ENCODE assay signal across 8 cellular contexts in genomic region chr12:27220057-27220987, GRCh38. TPM values are rescaled to one million over a fixed set of nuclear protein-coding genes. Genes with fewer than 3 reads are reported as not detected.
DNase-seq lines count a peak whose midpoint lies in the region; ATAC-seq and TF ChIP-seq lines count a peak whose summit lies in the region.

No MANE protein-coding gene starts in this region.

- H3K4me3 Mint-ChIP-seq in activated T-cell treated with anti-CD3 and anti-CD28 coated beads, Interleukin-2, amount 50 U/mL, for 24 hours = no peak overlapping the region
- H3K4me3 Mint-ChIP-seq in stimulated activated memory B cell treated with anti-CD40 and anti-IgM and Interleukin-4, amounts not matched to agents 10 μg/mL and 1 μg/mL and 100 μg/mL, for 72 hours = peak overlapping the region; percentile 0
- H3K4me3 Mint-ChIP-seq in activated naive CD4-positive, alpha-beta T cell treated with anti-CD3 and anti-CD28 coated beads, Interleukin-2, amount 10 ng/mL, durations not matched to agents 7 days and 5 days = no peak overlapping the region

- POLR2A ChIA-PET in PC-9 (lab: Charles Lee; ENCODE audit: unreplicated experiment) = no interaction called here

- CTCF ChIA-PET in PC-9 (lab: Charles Lee) = no interaction called here
- CTCF ChIA-PET in activated naive CD4-positive, alpha-beta T cell treated with anti-CD3 and anti-CD28 coated beads, Interleukin-2, amount 10 ng/mL, durations not matched to agents 7 days and 5 days (lab: Charles Lee) = interaction anchor here (0.6 kb wide), 1 partner anchor 111 kb away, joined by 3 read pairs; no protein-coding TSS in a partner anchor

- H3F3A ChIP-seq in PC-9 (ENCODE audit: insufficient read depth, low read depth) = no peaks in the 10 kb centered on the region

- H3K36me3 ChIP-seq in PC-9 (ENCODE audit: low read depth) = no peaks in the 10 kb centered on the region

- peaks cover 7% of the 10 kb centered on the region for H3K27me3 Mint-ChIP-seq in activated T-cell treated with anti-CD3 and anti-CD28 coated beads, Interleukin-2, amount 50 U/mL, for 24 hours
- H3K27me3 Mint-ChIP-seq in stimulated activated memory B cell treated with anti-CD40 and anti-IgM and Interleukin-4, amounts not matched to agents 10 μg/mL and 1 μg/mL and 100 μg/mL, for 72 hours = no peaks in the 10 kb centered on the region
- H3K27me3 Mint-ChIP-seq in activated naive CD4-positive, alpha-beta T cell treated with anti-CD3 and anti-CD28 coated beads, Interleukin-2, amount 10 ng/mL, durations not matched to agents 7 days and 5 days = peaks cover 5% of the 10 kb centered on the region

- no peak overlapping the region; the same call in 1 of the 2 replicates for H3K4me2 ChIP-seq in PC-9

- H3K27me3 ChIP-seq in PC-9 (ENCODE audit: insufficient read depth, low read depth) = no peaks in the 10 kb centered on the region

- no peak overlapping the region for H3K4me3 ChIP-seq in PC-9

- intact Hi-C loops in PC-9 (cut with micrococcal nuclease; ENCODE audit: unreplicated experiment) = no loop called here

- BruUV-seq in PC-9 (replicated peaks; lab: Mats Ljungman, UMichigan) = no TSS peak

- H3K9me3 ChIP-seq in PC-9 (ENCODE audit: insufficient read depth, low read depth) = no peaks in the 10 kb centered on the region

- H3K27ac Mint-ChIP-seq in activated T-cell treated with anti-CD3 and anti-CD28 coated beads, Interleukin-2, amount 50 U/mL, for 24 hours = peak overlapping the region; percentile 82
- H3K27ac Mint-ChIP-seq in stimulated activated memory B cell treated with anti-CD40 and anti-IgM and Interleukin-4, amounts not matched to agents 10 μg/mL and 1 μg/mL and 100 μg/mL, for 72 hours = peak overlapping the region; percentile 91
- H3K27ac Mint-ChIP-seq in activated naive CD4-positive, alpha-beta T cell treated with anti-CD3 and anti-CD28 coated beads, Interleukin-2, amount 10 ng/mL, durations not matched to agents 7 days and 5 days = no peak overlapping the region

- DNase-seq in activated T-cell treated with anti-CD3 and anti-CD28 coated beads, Interleukin-2, amount 50 U/mL, for 24 hours = no peak
- DNase-seq in activated T-cell treated with anti-CD3 and anti-CD28 coated beads for 4 hours = no peak
- DNase-seq in PC-9 = peak in 1 of 2 experiments; percentile 53
- DNase-seq in COLO829 (ENCODE audit: low spot score) = no peak
- DNase-seq in globus pallidus (ENCODE audit: low spot score) = no peak
- no peak for DNase-seq in activated naive CD4-positive, alpha-beta T cell treated with anti-CD3 and anti-CD28 coated beads, Interleukin-2, amount 10 ng/mL, durations not matched to agents 7 days and 5 days

- H3K36me3 Mint-ChIP-seq in activated T-cell treated with anti-CD3 and anti-CD28 coated beads, Interleukin-2, amount 50 U/mL, for 24 hours (ENCODE audit: low read depth) = no peaks in the 10 kb centered on the region
- no peaks in the 10 kb centered on the region for H3K36me3 Mint-ChIP-seq in stimulated activated memory B cell treated with anti-CD40 and anti-IgM and Interleukin-4, amounts not matched to agents 10 μg/mL and 1 μg/mL and 100 μg/mL, for 72 hours
- no peaks in the 10 kb centered on the region for H3K36me3 Mint-ChIP-seq in activated naive CD4-positive, alpha-beta T cell treated with anti-CD3 and anti-CD28 coated beads, Interleukin-2, amount 10 ng/mL, durations not matched to agents 7 days and 5 days

- peak overlapping the region; percentile 32 for H2AFZ ChIP-seq in PC-9

- no peaks in the 10 kb centered on the region for H4K20me1 ChIP-seq in PC-9 (ENCODE audit: insufficient read depth)

- H3K9me3 Mint-ChIP-seq in activated T-cell treated with anti-CD3 and anti-CD28 coated beads, Interleukin-2, amount 50 U/mL, for 24 hours = no peaks in the 10 kb centered on the region
- no peaks in the 10 kb centered on the region for H3K9me3 Mint-ChIP-seq in stimulated activated memory B cell treated with anti-CD40 and anti-IgM and Interleukin-4, amounts not matched to agents 10 μg/mL and 1 μg/mL and 100 μg/mL, for 72 hours
- no peaks in the 10 kb centered on the region for H3K9me3 Mint-ChIP-seq in activated naive CD4-positive, alpha-beta T cell treated with anti-CD3 and anti-CD28 coated beads, Interleukin-2, amount 10 ng/mL, durations not matched to agents 7 days and 5 days

- peaks cover 25% of the 10 kb centered on the region for H3K4me1 Mint-ChIP-seq in activated T-cell treated with anti-CD3 and anti-CD28 coated beads, Interleukin-2, amount 50 U/mL, for 24 hours (ENCODE audit: low read depth)
- H3K4me1 Mint-ChIP-seq in stimulated activated memory B cell treated with anti-CD40 and anti-IgM and Interleukin-4, amounts not matched to agents 10 μg/mL and 1 μg/mL and 100 μg/mL, for 72 hours = peaks cover 46% of the 10 kb centered on the region
- peaks cover 8% of the 10 kb centered on the region for H3K4me1 Mint-ChIP-seq in activated naive CD4-positive, alpha-beta T cell treated with anti-CD3 and anti-CD28 coated beads, Interleukin-2, amount 10 ng/mL, durations not matched to agents 7 days and 5 days

- peak; percentile 70 for ATAC-seq in HG02885 (IDR thresholded peaks at IDR 0.05; ENCODE audit: poor library complexity, unreplicated experiment)
- peak; percentile 93 for ATAC-seq in stimulated activated memory B cell treated with anti-CD40 and anti-IgM and Interleukin-4, amounts not matched to agents 10 μg/mL and 1 μg/mL and 100 μg/mL, for 72 hours

- no peaks in the 10 kb centered on the region for H3K4me1 ChIP-seq in PC-9 (replicated peaks; ENCODE audit: insufficient read depth)

- H3K27ac ChIP-seq in PC-9 = no peak overlapping the region

- no peak for TF ChIP-seq CTCF in PC-9 (conservative IDR thresholded peaks at IDR 0.05)

- H3K9me2 ChIP-seq in PC-9 (ENCODE audit: insufficient read depth) = no peaks in the 10 kb centered on the region

- H3K79me2 ChIP-seq in PC-9 (ENCODE audit: low read depth) = no peaks in the 10 kb centered on the region

RNA-seq across cellular contexts. Expression of gene STK38L, which starts 23.8 kb away (rescaled TPM):
- 34.7 and 40.0 TPM in 2 replicates for total RNA-seq in PC-9 (2021)
